In the genomic region with DNA sequence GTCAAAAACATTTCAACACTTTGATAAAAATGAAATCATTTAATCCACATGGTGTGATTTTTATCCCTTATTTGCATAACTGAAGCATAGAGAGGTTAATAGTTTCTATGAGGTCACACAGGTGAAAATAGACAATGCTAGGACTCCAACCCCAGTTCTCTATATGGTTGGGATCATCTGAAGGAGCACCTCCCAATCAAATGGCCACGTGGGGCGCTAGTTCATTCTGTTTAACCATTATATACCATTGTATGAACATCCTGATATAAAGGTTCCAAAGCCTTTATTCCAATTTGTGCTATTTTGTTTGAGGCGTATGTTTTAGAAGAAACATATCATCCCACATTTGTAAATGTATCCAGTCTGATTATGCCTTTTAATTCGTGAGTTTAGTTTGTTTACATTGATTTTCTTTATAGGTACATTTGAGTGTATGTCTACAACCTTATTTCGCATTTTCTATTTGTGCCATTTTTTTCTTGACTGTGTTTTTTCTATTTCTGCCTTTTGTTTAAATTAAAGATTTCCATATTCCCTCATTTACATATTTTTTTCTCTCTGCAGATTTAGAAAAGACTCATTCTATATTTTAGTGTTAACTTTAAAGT, we compare ENCODE assay signal across 9 cellular contexts.
DNase-seq lines count a peak whose midpoint lies in the region; ATAC-seq and TF ChIP-seq lines count a peak whose summit lies in the region.
"Had no signal": no experiment of that assay in that cellular context is flagged by ENCODE, and none has a peak within 500 bp of the region (broad histone marks: within the 10 kb centered on the region; RNA-seq: fewer than 3 reads in every experiment).

No MANE protein-coding gene starts in this region.

- H3K36me3 Mint-ChIP-seq in activated T-cell treated with anti-CD3 and anti-CD28 coated beads, Interleukin-2, amount 50 U/mL, for 72 hours (ENCODE audit: insufficient read depth in 2 of 2), result no peaks in the 10 kb centered on the region
- H3K36me3 Mint-ChIP-seq: IgD-negative memory B cell had no signal

- no peaks in the 10 kb centered on the region for H3K4me1 ChIP-seq in KMS-11 (ENCODE audit: low read depth, poor library complexity, severe bottlenecking)
- H3K4me1 ChIP-seq in lower lobe of right lung, result no peaks in the 10 kb centered on the region

- no peak overlapping the region for H3K27ac ChIP-seq in KMS-11
- H3K27ac ChIP-seq in lower lobe of right lung, result no peak overlapping the region

- H3K4me1 Mint-ChIP-seq in activated T-cell treated with anti-CD3 and anti-CD28 coated beads, Interleukin-2, amount 50 U/mL, for 72 hours (ENCODE audit: low read depth), result no peaks in the 10 kb centered on the region
- H3K4me1 Mint-ChIP-seq: IgD-negative memory B cell had no signal

- no peaks in the 10 kb centered on the region for H4K20me1 ChIP-seq in KMS-11 (ENCODE audit: insufficient read depth)

- no peak overlapping the region for H3K4me3 ChIP-seq in KMS-11 (IDR thresholded peaks at IDR 0.05; ENCODE audit: insufficient read depth, low read depth, low read length)
- no peak overlapping the region for H3K4me3 ChIP-seq in fibroblast of mammary gland (ENCODE audit: control insufficient read depth, low read depth, low read length)
- no peak overlapping the region for H3K4me3 ChIP-seq in lower lobe of right lung

- DNase-seq in fibroblast of mammary gland (ENCODE audit: low read depth) (no peak), NCI-H2227 (lab: John Stamatoyannopoulos, UW; ENCODE audit: unreplicated experiment) (no peak), lower lobe of right lung (no peak), globus pallidus (ENCODE audit: low spot score) (no peak)
- no peak for DNase-seq in activated T-cell treated with anti-CD3 and anti-CD28 coated beads, Interleukin-2, amount 50 U/mL, for 72 hours

- no peaks in the 10 kb centered on the region for H3K27me3 ChIP-seq in KMS-11 (ENCODE audit: insufficient read depth, low read depth)
- no peaks in the 10 kb centered on the region for H3K27me3 ChIP-seq in lower lobe of right lung (ENCODE audit: low read depth)

- no peaks in the 10 kb centered on the region for H3K79me2 ChIP-seq in KMS-11 (ENCODE audit: insufficient read depth, low read depth)

- no peak overlapping the region for H3K4me3 Mint-ChIP-seq in activated T-cell treated with anti-CD3 and anti-CD28 coated beads, Interleukin-2, amount 50 U/mL, for 72 hours
- H3K4me3 Mint-ChIP-seq: IgD-negative memory B cell had no signal

- no peaks in the 10 kb centered on the region for H3K9me3 ChIP-seq in lower lobe of right lung

- TF ChIP-seq CTCF in GM12874 (IDR thresholded peaks at IDR 0.05; ENCODE audit: insufficient read depth, low read depth, low read length) (peak; percentile 44), KMS-11 (conservative IDR thresholded peaks at IDR 0.05; ENCODE audit: low read depth, low read length) (peak; percentile 44; the same call in 1 of the 2 replicates), fibroblast of mammary gland (conservative IDR thresholded peaks at IDR 0.05; ENCODE audit: control insufficient read depth, insufficient read depth, low read depth, low read length) (peak; percentile 31), lower lobe of right lung (IDR thresholded peaks at IDR 0.05) (no peak)

- no peak overlapping the region for H3K4me2 ChIP-seq in KMS-11

- ATAC-seq in GM21717 (IDR thresholded peaks at IDR 0.05; ENCODE audit: unreplicated experiment) (peak; percentile 94), lower lobe of right lung (no peak)
- ATAC-seq in activated T-cell treated with anti-CD3 and anti-CD28 coated beads, Interleukin-2, amount 50 U/mL, for 72 hours (replicated peaks in 1 of 2), result no peak

- H3K27me3 Mint-ChIP-seq in activated T-cell treated with anti-CD3 and anti-CD28 coated beads, Interleukin-2, amount 50 U/mL, for 72 hours (ENCODE audit: low read depth), result no peaks in the 10 kb centered on the region
- H3K27me3 Mint-ChIP-seq: IgD-negative memory B cell had no signal

- intact Hi-C loops in lower lobe of right lung (cut with DNase I), result no loop called here

- H3K27ac Mint-ChIP-seq in activated T-cell treated with anti-CD3 and anti-CD28 coated beads, Interleukin-2, amount 50 U/mL, for 72 hours, result no peak overlapping the region
- H3K27ac Mint-ChIP-seq: IgD-negative memory B cell had no signal

- no peak overlapping the region for H2AFZ ChIP-seq in KMS-11 (ENCODE audit: low read depth)

- no peaks in the 10 kb centered on the region for H3K36me3 ChIP-seq in KMS-11 (ENCODE audit: insufficient read depth)
- H3K36me3 ChIP-seq in lower lobe of right lung, result no peaks in the 10 kb centered on the region

- no peak overlapping the region for H3K9ac ChIP-seq in KMS-11

- peaks cover 4% of the 10 kb centered on the region in 2 donors for H3K9me3 Mint-ChIP-seq in activated T-cell treated with anti-CD3 and anti-CD28 coated beads, Interleukin-2, amount 50 U/mL, for 72 hours
- H3K9me3 Mint-ChIP-seq: IgD-negative memory B cell had no signal
